ENCODE assay signal across 37 cellular contexts in the genomic region with DNA sequence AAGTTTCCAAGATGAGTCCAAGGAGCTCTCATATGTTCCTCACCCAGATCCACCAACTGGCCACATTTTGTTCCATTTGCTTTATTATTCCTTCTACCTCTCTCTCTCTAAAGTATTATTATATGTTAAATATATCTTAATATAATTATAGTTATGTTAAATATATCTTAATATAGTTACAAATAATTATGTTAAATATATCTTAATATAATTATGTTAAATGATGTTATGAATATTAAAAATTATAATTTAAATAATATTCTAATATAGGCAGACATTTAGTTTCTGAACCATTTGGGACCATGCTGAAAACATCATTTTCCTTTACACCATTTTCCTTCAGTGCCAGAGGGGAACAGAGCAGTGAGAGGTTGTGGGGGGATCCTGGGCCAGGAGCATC.
"Had no signal": no experiment of that assay in that cellular context is flagged by ENCODE, and none has a peak within 500 bp of the region (broad histone marks: within the 10 kb centered on the region; RNA-seq: fewer than 3 reads in every experiment).

No MANE protein-coding gene starts in this region.

- H3K27me3 Mint-ChIP-seq: activated CD4-positive, alpha-beta T cell treated with anti-CD3 and anti-CD28 coated beads, Interleukin-2, amount 10 ng/mL, durations not matched to agents 7 days and 5 days had no signal

- H3K27ac Mint-ChIP-seq: activated CD4-positive, alpha-beta memory T cell treated with anti-CD3 and anti-CD28 coated beads, Interleukin-2, amount 10 ng/mL, durations not matched to agents 7 days and 5 days; activated CD4-positive, alpha-beta T cell treated with anti-CD3 and anti-CD28 coated beads for 36 hours; activated CD4-positive, alpha-beta T cell treated with anti-CD3 and anti-CD28 coated beads, Interleukin-2, amount 10 ng/mL, durations not matched to agents 7 days and 5 days; activated CD8-positive, alpha-beta memory T cell treated with anti-CD3 and anti-CD28 coated beads, Interleukin-2, amount 10 ng/mL, durations not matched to agents 7 days and 5 days; activated CD8-positive, alpha-beta T cell treated with anti-CD3 and anti-CD28 coated beads, Interleukin-2, amount 10 ng/mL, durations not matched to agents 7 days and 5 days; activated naive CD4-positive, alpha-beta T cell treated with anti-CD3 and anti-CD28 coated beads, Interleukin-2, amount 50 U/mL, for 72 hours; activated naive CD8-positive, alpha-beta T cell treated with anti-CD3 and anti-CD28 coated beads for 36 hours; activated T-cell treated with anti-CD3 and anti-CD28 coated beads, Interleukin-2, amount 50 U/mL, for 24 hours; activated T-helper 2 cell treated with anti-CD3 and anti-CD28 coated beads, Interferon-gamma antibody, Interleukin-2, Interleukin-4, amounts not matched to agents 10 μg/mL and 5 μg/mL and 100 μg/mL, durations not matched to agents 14 hours and 24 hours and 36 hours; brain; T-helper 1 cell treated with Interleukin-12 subunit alpha and Interleukin-12 subunit beta and Interleukin-4 antibody, amounts not matched to agents 30 μg/mL and 1 μg/mL, for 36 hours; T-helper 2 cell treated with Interferon-gamma antibody and Interleukin-4, amounts not matched to agents 5 μg/mL and 100 μg/mL, for 36 hours had no signal

- H3K36me3 Mint-ChIP-seq: activated CD8-positive, alpha-beta memory T cell treated with anti-CD3 and anti-CD28 coated beads, Interleukin-2, amount 10 ng/mL, durations not matched to agents 7 days and 5 days; activated naive CD4-positive, alpha-beta T cell treated with anti-CD3 and anti-CD28 coated beads, Interleukin-2, amount 50 U/mL, for 72 hours; activated naive CD8-positive, alpha-beta T cell treated with anti-CD3 and anti-CD28 coated beads for 36 hours; brain had no signal

- FAIRE-seq: bronchial epithelial cell, TTC549 had no signal

- H3K9me3 ChIP-seq: adrenal gland had no signal

- H3K4me3 Mint-ChIP-seq: activated CD4-positive, alpha-beta memory T cell treated with anti-CD3 and anti-CD28 coated beads, Interleukin-2, amount 10 ng/mL, durations not matched to agents 7 days and 5 days; activated CD4-positive, alpha-beta T cell treated with anti-CD3 and anti-CD28 coated beads for 36 hours; activated CD4-positive, alpha-beta T cell treated with anti-CD3 and anti-CD28 coated beads, Interleukin-2, amount 10 ng/mL, durations not matched to agents 7 days and 5 days; activated CD8-positive, alpha-beta memory T cell treated with anti-CD3 and anti-CD28 coated beads, Interleukin-2, amount 10 ng/mL, durations not matched to agents 7 days and 5 days; activated CD8-positive, alpha-beta T cell treated with anti-CD3 and anti-CD28 coated beads, Interleukin-2, amount 10 ng/mL, durations not matched to agents 7 days and 5 days; activated naive CD8-positive, alpha-beta T cell treated with anti-CD3 and anti-CD28 coated beads for 36 hours; activated T-cell treated with anti-CD3 and anti-CD28 coated beads, Interleukin-2, amount 50 U/mL, for 24 hours; brain; central memory CD8-positive, alpha-beta T cell; T-helper 1 cell treated with Interleukin-12 subunit alpha and Interleukin-12 subunit beta and Interleukin-4 antibody, amounts not matched to agents 30 μg/mL and 1 μg/mL, for 36 hours; T-helper 2 cell treated with Interferon-gamma antibody and Interleukin-4, amounts not matched to agents 5 μg/mL and 100 μg/mL, for 36 hours had no signal

- H3K36me3 ChIP-seq: adrenal gland, cardiac muscle cell had no signal

- H3K4me1 Mint-ChIP-seq: activated CD4-positive, alpha-beta memory T cell treated with anti-CD3 and anti-CD28 coated beads, Interleukin-2, amount 10 ng/mL, durations not matched to agents 7 days and 5 days; activated CD4-positive, alpha-beta T cell treated with anti-CD3 and anti-CD28 coated beads for 36 hours; activated CD4-positive, alpha-beta T cell treated with anti-CD3 and anti-CD28 coated beads, Interleukin-2, amount 10 ng/mL, durations not matched to agents 7 days and 5 days; activated CD8-positive, alpha-beta memory T cell treated with anti-CD3 and anti-CD28 coated beads, Interleukin-2, amount 10 ng/mL, durations not matched to agents 7 days and 5 days; activated naive CD8-positive, alpha-beta T cell treated with anti-CD3 and anti-CD28 coated beads for 36 hours; central memory CD8-positive, alpha-beta T cell had no signal

- H3K9me3 Mint-ChIP-seq: activated CD4-positive, alpha-beta memory T cell treated with anti-CD3 and anti-CD28 coated beads, Interleukin-2, amount 10 ng/mL, durations not matched to agents 7 days and 5 days; activated CD4-positive, alpha-beta T cell treated with anti-CD3 and anti-CD28 coated beads, Interleukin-2, amount 10 ng/mL, durations not matched to agents 7 days and 5 days; activated naive CD4-positive, alpha-beta T cell treated with anti-CD3 and anti-CD28 coated beads, Interleukin-2, amount 50 U/mL, for 72 hours; activated naive CD8-positive, alpha-beta T cell treated with anti-CD3 and anti-CD28 coated beads for 36 hours; activated T-cell treated with anti-CD3 and anti-CD28 coated beads, Interleukin-2, amount 50 U/mL, for 24 hours; activated T-helper 2 cell treated with anti-CD3 and anti-CD28 coated beads, Interferon-gamma antibody, Interleukin-2, Interleukin-4, amounts not matched to agents 10 μg/mL and 5 μg/mL and 100 μg/mL, durations not matched to agents 14 hours and 24 hours and 36 hours; brain; T-helper 1 cell treated with Interleukin-12 subunit alpha and Interleukin-12 subunit beta and Interleukin-4 antibody, amounts not matched to agents 30 μg/mL and 1 μg/mL, for 36 hours; T-helper 2 cell treated with Interferon-gamma antibody and Interleukin-4, amounts not matched to agents 5 μg/mL and 100 μg/mL, for 36 hours had no signal

- H3K27me3 ChIP-seq: adrenal gland, cardiac muscle cell had no signal

- DNase-seq: activated CD4-positive, alpha-beta memory T cell treated with anti-CD3 and anti-CD28 coated beads, Interleukin-2, amount 10 ng/mL, durations not matched to agents 7 days and 5 days; activated CD4-positive, alpha-beta T cell treated with anti-CD3 and anti-CD28 coated beads for 1 hour; activated CD4-positive, alpha-beta T cell treated with anti-CD3 and anti-CD28 coated beads for 36 hours; activated CD4-positive, alpha-beta T cell treated with anti-CD3 and anti-CD28 coated beads for 48 hours; activated CD4-positive, alpha-beta T cell treated with anti-CD3 and anti-CD28 coated beads, Interleukin-2, amount 10 ng/mL, durations not matched to agents 7 days and 5 days; activated CD4-positive, alpha-beta T cell treated with anti-CD3 and anti-CD28 coated beads, Interleukin-2, amount 50 U/mL, for 48 hours; activated CD4-positive, CD25-positive, alpha-beta regulatory T cell; activated CD8-positive, alpha-beta memory T cell treated with anti-CD3 and anti-CD28 coated beads for 24 hours; activated CD8-positive, alpha-beta memory T cell treated with anti-CD3 and anti-CD28 coated beads, Interleukin-2, amount 10 ng/mL, durations not matched to agents 7 days and 5 days; activated CD8-positive, alpha-beta memory T cell treated with anti-CD3 and anti-CD28 coated beads, Interleukin-2, amount 50 U/mL, for 48 hours; activated CD8-positive, alpha-beta T cell treated with anti-CD3 and anti-CD28 coated beads, Interleukin-2, amount 10 ng/mL, durations not matched to agents 7 days and 5 days; activated effector memory CD4-positive, alpha-beta T cell treated with Interleukin-2 at 50 U/mL for 16 hours; activated gamma-delta T cell; activated naive CD4-positive, alpha-beta T cell treated with anti-CD3 and anti-CD28 coated beads, Interleukin-2, amount 50 U/mL, for 16 hours; activated naive CD4-positive, alpha-beta T cell treated with Interleukin-2 at 50 U/mL for 16 hours; activated naive CD8-positive, alpha-beta T cell treated with anti-CD3 and anti-CD28 coated beads for 36 hours; activated T-cell treated with anti-CD3 and anti-CD28 coated beads, Interleukin-2, amount 50 U/mL, for 24 hours; activated T-cell treated with anti-CD3 and anti-CD28 coated beads, Interleukin-2, amount 50 U/mL, for 48 hours; adrenal gland; amniotic stem cell; aorta; caudate nucleus; cerebellar nuclear complex; T-helper 1 cell; T-helper 2 cell; T-helper 9 cell had no signal

- H3K27ac ChIP-seq: adrenal gland, cardiac muscle cell, VCaP had no signal

- H3K4me1 ChIP-seq: adrenal gland had no signal

- H3K4me3 ChIP-seq: adrenal gland, cardiac muscle cell had no signal

- ATAC-seq: activated CD4-positive, alpha-beta T cell treated with anti-CD3 and anti-CD28 coated beads for 36 hours; activated CD4-positive, CD25-positive, alpha-beta regulatory T cell treated with anti-CD3 and anti-CD28 coated beads, Interleukin-2, amount 50 U/mL, for 24 hours; activated CD8-positive, alpha-beta memory T cell treated with anti-CD3 and anti-CD28 coated beads, Interleukin-2, amount 10 ng/mL, durations not matched to agents 7 days and 5 days; activated CD8-positive, alpha-beta T cell treated with anti-CD3 and anti-CD28 coated beads, Interleukin-2, amount 10 ng/mL, durations not matched to agents 7 days and 5 days; activated naive CD4-positive, alpha-beta T cell treated with anti-CD3 and anti-CD28 coated beads, Interleukin-2, amount 50 U/mL, for 72 hours had no signal
